8 cellular contexts compared by ENCODE assay signal in the genomic region with DNA sequence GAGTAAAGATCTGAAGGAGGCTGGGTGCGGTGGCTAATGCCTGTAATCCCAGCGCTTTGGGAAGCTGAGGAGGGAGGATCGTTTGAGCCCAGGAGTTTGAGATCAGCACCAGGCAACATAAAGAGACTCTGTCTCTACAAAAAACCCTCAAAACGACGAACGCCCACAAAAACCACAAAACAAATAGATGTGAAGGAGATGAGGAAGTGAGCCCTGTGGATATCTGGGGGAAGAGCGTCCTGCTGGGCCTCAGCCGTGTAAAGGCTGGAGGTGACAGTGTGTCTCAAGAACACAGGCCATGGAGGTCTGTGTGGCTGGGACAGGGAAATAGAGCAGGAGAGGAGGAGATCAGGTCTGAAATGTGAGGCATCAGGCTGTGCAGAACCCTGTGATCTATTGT.
DNase-seq lines count a peak whose midpoint lies in the region; ATAC-seq, FAIRE-seq and TF ChIP-seq lines count a peak whose summit lies in the region.

No MANE protein-coding gene starts in this region.

- H3K27me3 Mint-ChIP-seq in H9 (ENCODE audit: low read depth) = no peaks in the 10 kb centered on the region

- in situ Hi-C loops in GM12878 (cut with MboI) = no loop called here

- H3K9me3 Mint-ChIP-seq in H9 = no peaks in the 10 kb centered on the region

- no peak overlapping the region for H4K5ac ChIP-seq in H9 (ENCODE audit: insufficient read length, low read depth, low read length)

- intact Hi-C loops in GM12878 (cut with micrococcal nuclease; ENCODE audit: unreplicated experiment) (loop anchor here (10.0 kb wide), 1 partner anchor 137 kb away; no protein-coding TSS in a partner anchor), psoas muscle (cut with DNase I) (no loop called here)

- TF ChIP-seq EP300 in GM12878 (IDR thresholded peaks at IDR 0.05; ENCODE audit: borderline replicate concordance in 1 of 2, control insufficient read depth in 1 of 2, low read depth in 2 of 2, low read length in 2 of 2) = peak in 1 of 2 experiments; percentile 54; a peak in 1 of 4 replicates

- no peaks in the 10 kb centered on the region for H3K27me3 ChIP-seq in H9 (ENCODE audit: insufficient read depth, low read length)
- no peaks in the 10 kb centered on the region for H3K27me3 ChIP-seq in GM12878 (replicated peaks in 1 of 2; ENCODE audit: control insufficient read depth in 2 of 2, insufficient read depth in 2 of 2, low read length in 1 of 2)
- no peaks in the 10 kb centered on the region for H3K27me3 ChIP-seq in psoas muscle (ENCODE audit: insufficient read depth in 3 of 3, low read length in 2 of 3)

- no peak overlapping the region for H2BK20ac ChIP-seq in H9 (ENCODE audit: low read depth, low read length, poor library complexity, severe bottlenecking)

- POLR2A ChIA-PET in GM12878 (lab: Charles Lee) = no interaction called here

- no peak overlapping the region for H3K4me3 Mint-ChIP-seq in H9

- no peak for TF ChIP-seq POLR2A in GM12878 (IDR thresholded peaks at IDR 0.05; ENCODE audit: low read depth, low read length)

- H2BK15ac ChIP-seq in H9 (ENCODE audit: low read depth, low read length) = no peak overlapping the region

- H4K91ac ChIP-seq in H9 (ENCODE audit: insufficient read length, low read depth, low read length) = no peak overlapping the region

- BruUV-seq in GM12878 (replicated peaks; lab: Mats Ljungman, UMichigan) = no TSS peak

- H3K36me3 ChIP-seq in GM12878 (ENCODE audit: control insufficient read depth in 2 of 2, insufficient read depth in 2 of 2, low read length in 1 of 2) (no peaks in the 10 kb centered on the region; a peak in 2 of 4 replicates), psoas muscle (ENCODE audit: insufficient read depth in 1 of 2, low read depth in 1 of 2) (no peaks in the 10 kb centered on the region)

- CTCF ChIA-PET in GM12878 (lab: Yijun Ruan, JAX) = interaction anchor here (0.6 kb wide), 1 partner anchor 167 kb away, joined by 3 read pairs; no protein-coding TSS in a partner anchor

- H3K18ac ChIP-seq in H9 (ENCODE audit: insufficient read length, low read depth, low read length) = no peak overlapping the region

- H2BK5ac ChIP-seq in H9 (ENCODE audit: insufficient read length, low read length) = no peak overlapping the region

- peak; percentile 88 for ATAC-seq in GM18519 (IDR thresholded peaks at IDR 0.05; ENCODE audit: low FRiP score, unreplicated experiment)
- ATAC-seq in GM12878 = peak; percentile 97
- no peak for ATAC-seq in psoas muscle

- H4K20me1 ChIP-seq in H9 (ENCODE audit: control insufficient read depth, insufficient read depth, insufficient read length) (no peaks in the 10 kb centered on the region), GM12878 (ENCODE audit: control insufficient read depth, insufficient read depth) (no peaks in the 10 kb centered on the region)

- H3K56ac ChIP-seq in H9 (ENCODE audit: insufficient read length, low read depth, low read length) = no peak overlapping the region

- peak; percentile 62 for FAIRE-seq in GM12878 (lab: Jason Lieb, UNC)

- no peak for DNase-seq in H9
- peak; percentile 19 for DNase-seq in M059J (ENCODE audit: low read depth)
- peak; percentile 40 for DNase-seq in GM12878 (ENCODE audit: low read depth, low spot score)
- DNase-seq in psoas muscle = no peak
- DNase-seq in iPS-NIHi11 (ENCODE audit: low spot score) = no peak
- DNase-seq in T-helper 9 cell = no peak
- no peak for DNase-seq in DMS 273 treated with DMSO at 0.1 percent for 48 hours (lab: John Stamatoyannopoulos, UW)

- no peak overlapping the region for H4K8ac ChIP-seq in H9 (replicated peaks; ENCODE audit: insufficient read length, low read depth, low read length)

- H2AK5ac ChIP-seq in H9 (ENCODE audit: insufficient read length, low read length) = no peak overlapping the region

- no peaks in the 10 kb centered on the region for H3K4me1 ChIP-seq in H9 (ENCODE audit: insufficient read depth, low read length)
- H3K4me1 ChIP-seq in GM12878 (ENCODE audit: control insufficient read depth, insufficient read depth, low read length) = no peaks in the 10 kb centered on the region
- H3K4me1 ChIP-seq in psoas muscle = peaks cover 23% of the 10 kb centered on the region

- no peak for TF ChIP-seq CTCF in H9 (conservative IDR thresholded peaks at IDR 0.05)
- TF ChIP-seq CTCF in GM12878 (IDR thresholded peaks at IDR 0.05 in 2 of 3, conservative IDR thresholded peaks at IDR 0.05 in 1 of 3; ENCODE audit: control insufficient read depth in 2 of 3, extremely low read depth in 1 of 3, insufficient read depth in 1 of 3, low read depth in 3 of 3, low read length in 3 of 3) = no peak
- no peak for TF ChIP-seq CTCF in psoas muscle (IDR thresholded peaks at IDR 0.05)

- H3K23ac ChIP-seq in H9 (ENCODE audit: insufficient read length, low read depth, low read length) = no peak overlapping the region

- peaks cover 0 to 3% (median 0%) of the 10 kb centered on the region in 3 experiments; a peak in 2 of 7 replicates for H3K36me3 Mint-ChIP-seq in H9 (ENCODE audit: insufficient read depth in 1 of 3, low read depth in 3 of 3)

- no peaks in the 10 kb centered on the region for H3K79me1 ChIP-seq in H9 (ENCODE audit: insufficient read depth, low read depth, low read length, poor library complexity, severe bottlenecking)

- H3K4ac ChIP-seq in H9 (ENCODE audit: low read depth, low read length) = no peak overlapping the region

- no peak overlapping the region for H2BK12ac ChIP-seq in H9 (ENCODE audit: insufficient read length, low read depth, low read length)

- no peak overlapping the region for H2BK120ac ChIP-seq in H9 (ENCODE audit: low read depth, low read length, poor library complexity, severe bottlenecking)

- H3K4me1 Mint-ChIP-seq in H9 = peaks cover 8 to 15% of the 10 kb centered on the region in 2 experiments

- RAD21 ChIA-PET in GM12878 (lab: Charles Lee; ENCODE audit: unreplicated experiment) = interaction anchor here (1.6 kb wide), 1 partner anchor 70 kb away, joined by 7 read pairs; the partner anchor contains the start of genes ITFG1 and PHKB

- SMC1A ChIA-PET in GM12878 (lab: Charles Lee; ENCODE audit: uncharacterized antibody, unreplicated experiment) = interaction anchor here (1.0 to 1.9 kb wide), 4 partner anchors 9 to 69 kb away, joined by 3 to 4 read pairs (median 4); partner anchors contain the start of gene PHKB

- H3K4me2 ChIP-seq in H9 (ENCODE audit: insufficient read depth, insufficient read length, low read length) (no peak overlapping the region), GM12878 (ENCODE audit: control insufficient read depth, insufficient read depth) (no peak overlapping the region)

- H3T11ph ChIP-seq in H9 (ENCODE audit: low read length) = no peak overlapping the region

- H3K9me3 ChIP-seq in H9 (ENCODE audit: control insufficient read depth, low read depth, low read length) (no peaks in the 10 kb centered on the region), GM12878 (replicated peaks; ENCODE audit: control insufficient read depth, insufficient read depth, low read length) (no peaks in the 10 kb centered on the region), psoas muscle (no peaks in the 10 kb centered on the region)

- H2AFZ ChIP-seq in H9 (ENCODE audit: low read length) (no peak overlapping the region), GM12878 (ENCODE audit: control insufficient read depth, low read depth, low read length) (no peak overlapping the region)

- H3K14ac ChIP-seq in H9 (ENCODE audit: insufficient read depth, low read length) = no peak overlapping the region

- WGBS in H9 (ENCODE audit: extremely low coverage, insufficient read length, low lambda C conversion rate) = no CpG with 5 or more reads among the region's 8 CpGs
- WGBS in GM12878 (ENCODE audit: insufficient coverage, insufficient replicate concordance, low lambda C conversion rate, missing lambda C conversion rate) = 31% methylated on average over 8 of the region's 8 CpGs
- 81 to 85% (median 83%) methylated on average over 8 of the region's 8 CpGs for WGBS in psoas muscle, 3 donors

- H3K27ac ChIP-seq in H9 (ENCODE audit: insufficient read length, low read depth, low read length) (no peak overlapping the region), GM12878 (ENCODE audit: control insufficient read depth, insufficient read depth) (no peak overlapping the region), psoas muscle (no peak overlapping the region)

- no peaks in the 10 kb centered on the region for H3K79me2 ChIP-seq in H9 (ENCODE audit: insufficient read depth, low read length)
- no peaks in the 10 kb centered on the region for H3K79me2 ChIP-seq in GM12878 (ENCODE audit: control insufficient read depth, insufficient read depth, low read length)

- H3K9ac ChIP-seq in H9 (ENCODE audit: extremely low read depth, insufficient read length, low read length) (no peak overlapping the region), GM12878 (ENCODE audit: control insufficient read depth, insufficient read depth, low read length) (no peak overlapping the region)

- peak; percentile 22; the same call in 1 of the 2 replicates for TF ChIP-seq RAD21 in GM12878 (IDR thresholded peaks at IDR 0.05; ENCODE audit: insufficient read depth, low read depth, low read length)

- H3K23me2 ChIP-seq in H9 (ENCODE audit: insufficient read length, low read depth, low read length, poor library complexity, severe bottlenecking) = no peaks in the 10 kb centered on the region

- H3K4me3 ChIP-seq in GM12878 (no peak overlapping the region), psoas muscle (no peak overlapping the region)

- peak overlapping the region in 2 of 3 experiments; percentile 9 to 53; a peak in 2 of 7 replicates for H3K27ac Mint-ChIP-seq in H9

TF ChIP-seq in GM12878, 131 proteins besides CTCF, POLR2A, EP300 and RAD21 (continues in another document):
- TF ChIP-seq EED (IDR thresholded peaks at IDR 0.05; ENCODE audit: low read depth) (peak; percentile 91), IRF4 (IDR thresholded peaks at IDR 0.05; ENCODE audit: low read depth, low read length) (0 out of 2 replicates have a peak, but pooled peaks have one; percentile 34), IRF5 (IDR thresholded peaks at IDR 0.05; ENCODE audit: borderline replicate concordance) (no peak), ZZZ3 (IDR thresholded peaks at IDR 0.05; ENCODE audit: control insufficient read depth, insufficient read length, low read depth) (no peak), GATAD2B (conservative IDR thresholded peaks at IDR 0.05; ENCODE audit: low read depth) (peak; percentile 40; the same call in 1 of the 2 replicates)
- TF ChIP-seq, protein P1, sequence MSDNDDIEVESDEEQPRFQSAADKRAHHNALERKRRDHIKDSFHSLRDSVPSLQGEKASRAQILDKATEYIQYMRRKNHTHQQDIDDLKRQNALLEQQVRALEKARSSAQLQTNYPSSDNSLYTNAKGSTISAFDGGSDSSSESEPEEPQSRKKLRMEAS (IDR thresholded peaks at IDR 0.05; ENCODE audit: low read depth, low read length) = no peak

Comparison
In these comparisons a context has a peak if more than half of its experiments do, and no peak if none do; other contexts are left out.
1. ATAC-seq: peak in GM18519 (single experiment) and GM12878 (single experiment); none in psoas muscle (0 of 4).
2. DNase-seq: peak in M059J (single experiment) and GM12878 (single experiment); none in H9 (single experiment), psoas muscle (0 of 2), iPS-NIHi11 (single experiment), T-helper 9 cell (single experiment) and DMS 273 treated with DMSO at 0.1 percent for 48 hours (single experiment).